ENCODE assay signal across 8 cellular contexts in genomic region chr4:103074598-103075434, GRCh38. TPM values are rescaled to one million over a fixed set of nuclear protein-coding genes. Genes with fewer than 3 reads are reported as not detected.
DNase-seq lines count a peak whose midpoint lies in the region; ATAC-seq and TF ChIP-seq lines count a peak whose summit lies in the region.

No MANE protein-coding gene starts in this region.

- POLR2A ChIA-PET in activated CD4-positive, alpha-beta T cell treated with anti-CD3 and anti-CD28 coated beads, Interleukin-2, amount 10 ng/mL, durations not matched to agents 7 days and 5 days (lab: Charles Lee): no interaction called here
- POLR2A ChIA-PET in activated CD8-positive, alpha-beta T cell treated with anti-CD3 and anti-CD28 coated beads, Interleukin-2, amount 10 ng/mL, durations not matched to agents 7 days and 5 days (lab: Charles Lee): interaction anchor here (0.9 to 1.3 kb wide), 4 partner anchors 32 to 247 kb away, joined by 3 to 5 read pairs (median 4); partner anchors contain the start of gene UBE2D3

- DNase-seq in activated CD4-positive, alpha-beta T cell treated with anti-CD3 and anti-CD28 coated beads, Interleukin-2, amount 10 ng/mL, durations not matched to agents 7 days and 5 days: no peak
- no peak for DNase-seq in activated CD4-positive, alpha-beta T cell treated with anti-CD3 and anti-CD28 coated beads, Interleukin-2, amount 50 U/mL, for 1 hour
- no peak for DNase-seq in activated CD8-positive, alpha-beta T cell treated with anti-CD3 and anti-CD28 coated beads, Interleukin-2, amount 10 ng/mL, durations not matched to agents 7 days and 5 days
- no peak for DNase-seq in osteocyte (ENCODE audit: extremely low spot score, unreplicated experiment)
- no peak for DNase-seq in dedifferentiated amniotic fluid mesenchymal stem cell (ENCODE audit: extremely low spot score)
- DNase-seq in iPS-NIHi7 (ENCODE audit: extremely low spot score): no peak

- H3K27me3 Mint-ChIP-seq in activated CD4-positive, alpha-beta T cell treated with anti-CD3 and anti-CD28 coated beads, Interleukin-2, amount 10 ng/mL, durations not matched to agents 7 days and 5 days: no peaks in the 10 kb centered on the region
- no peaks in the 10 kb centered on the region for H3K27me3 Mint-ChIP-seq in activated CD8-positive, alpha-beta T cell treated with anti-CD3 and anti-CD28 coated beads, Interleukin-2, amount 10 ng/mL, durations not matched to agents 7 days and 5 days (ENCODE audit: low read depth)
- H3K27me3 Mint-ChIP-seq in osteocyte (ENCODE audit: unreplicated experiment): no peaks in the 10 kb centered on the region

- peak; percentile 33 for ATAC-seq in HG03060 (IDR thresholded peaks at IDR 0.05; ENCODE audit: low read depth, unreplicated experiment)
- ATAC-seq in activated CD8-positive, alpha-beta T cell treated with anti-CD3 and anti-CD28 coated beads, Interleukin-2, amount 10 ng/mL, durations not matched to agents 7 days and 5 days: no peak
- no peak for ATAC-seq in HG03460 (IDR thresholded peaks at IDR 0.05; ENCODE audit: unreplicated experiment)

- H3K4me1 Mint-ChIP-seq in activated CD4-positive, alpha-beta T cell treated with anti-CD3 and anti-CD28 coated beads, Interleukin-2, amount 10 ng/mL, durations not matched to agents 7 days and 5 days: peaks cover 47% of the 10 kb centered on the region
- peaks cover 48% of the 10 kb centered on the region for H3K4me1 Mint-ChIP-seq in activated CD8-positive, alpha-beta T cell treated with anti-CD3 and anti-CD28 coated beads, Interleukin-2, amount 10 ng/mL, durations not matched to agents 7 days and 5 days (ENCODE audit: low read depth)
- peaks cover 35% of the 10 kb centered on the region for H3K4me1 Mint-ChIP-seq in osteocyte (ENCODE audit: unreplicated experiment)

- TF ChIP-seq CTCF in osteocyte (IDR thresholded peaks at IDR 0.05): no peak

- peak overlapping the region; percentile 97 for H3K27ac Mint-ChIP-seq in activated CD4-positive, alpha-beta T cell treated with anti-CD3 and anti-CD28 coated beads, Interleukin-2, amount 10 ng/mL, durations not matched to agents 7 days and 5 days
- peak overlapping the region; percentile 99 for H3K27ac Mint-ChIP-seq in activated CD8-positive, alpha-beta T cell treated with anti-CD3 and anti-CD28 coated beads, Interleukin-2, amount 10 ng/mL, durations not matched to agents 7 days and 5 days
- peak overlapping the region; percentile 95 for H3K27ac Mint-ChIP-seq in osteocyte (ENCODE audit: unreplicated experiment)

- CTCF ChIA-PET in activated CD4-positive, alpha-beta T cell treated with anti-CD3 and anti-CD28 coated beads, Interleukin-2, amount 10 ng/mL, durations not matched to agents 7 days and 5 days (lab: Charles Lee): interaction anchor here (1.0 to 1.6 kb wide), 7 partner anchors 9 to 66 kb away, joined by 3 to 6 read pairs (median 3); no protein-coding TSS in a partner anchor
- CTCF ChIA-PET in activated CD8-positive, alpha-beta T cell treated with anti-CD3 and anti-CD28 coated beads, Interleukin-2, amount 10 ng/mL, durations not matched to agents 7 days and 5 days (lab: Charles Lee): interaction anchor here (0.6 to 9.6 kb wide), 10 partner anchors 9 to 247 kb away, joined by 3 to 115 read pairs (median 4); partner anchors contain the start of genes BDH2 and UBE2D3

- H3K4me3 Mint-ChIP-seq in activated CD4-positive, alpha-beta T cell treated with anti-CD3 and anti-CD28 coated beads, Interleukin-2, amount 10 ng/mL, durations not matched to agents 7 days and 5 days: peak overlapping the region; percentile 85
- peak overlapping the region; percentile 98 for H3K4me3 Mint-ChIP-seq in activated CD8-positive, alpha-beta T cell treated with anti-CD3 and anti-CD28 coated beads, Interleukin-2, amount 10 ng/mL, durations not matched to agents 7 days and 5 days
- H3K4me3 Mint-ChIP-seq in osteocyte (ENCODE audit: unreplicated experiment): peak overlapping the region; percentile 95

- no peaks in the 10 kb centered on the region for H3K9me3 Mint-ChIP-seq in activated CD4-positive, alpha-beta T cell treated with anti-CD3 and anti-CD28 coated beads, Interleukin-2, amount 10 ng/mL, durations not matched to agents 7 days and 5 days
- H3K9me3 Mint-ChIP-seq in activated CD8-positive, alpha-beta T cell treated with anti-CD3 and anti-CD28 coated beads, Interleukin-2, amount 10 ng/mL, durations not matched to agents 7 days and 5 days (ENCODE audit: insufficient read depth): no peaks in the 10 kb centered on the region
- H3K9me3 Mint-ChIP-seq in osteocyte (ENCODE audit: unreplicated experiment): no peaks in the 10 kb centered on the region

- H3K36me3 Mint-ChIP-seq in activated CD4-positive, alpha-beta T cell treated with anti-CD3 and anti-CD28 coated beads, Interleukin-2, amount 10 ng/mL, durations not matched to agents 7 days and 5 days (ENCODE audit: low read depth): peaks cover 26% of the 10 kb centered on the region
- peaks cover 21% of the 10 kb centered on the region for H3K36me3 Mint-ChIP-seq in activated CD8-positive, alpha-beta T cell treated with anti-CD3 and anti-CD28 coated beads, Interleukin-2, amount 10 ng/mL, durations not matched to agents 7 days and 5 days (ENCODE audit: low read depth)
- peaks cover 7% of the 10 kb centered on the region for H3K36me3 Mint-ChIP-seq in osteocyte (ENCODE audit: unreplicated experiment)

RNA-seq across cellular contexts. Expression of gene SLC9B2, which starts 1.7 kb away (rescaled TPM):
- total RNA-seq in activated CD4-positive, alpha-beta T cell treated with anti-CD3 and anti-CD28 coated beads, Interleukin-2, amount 10 ng/mL, durations not matched to agents 7 days and 5 days: 10 to 100 TPM; 17.9 to 19.9 TPM
- 10 to 100 TPM; 19.1 to 21.9 TPM for total RNA-seq in activated CD8-positive, alpha-beta T cell treated with anti-CD3 and anti-CD28 coated beads, Interleukin-2, amount 10 ng/mL, durations not matched to agents 7 days and 5 days
- 19.9 and 21.6 TPM in 2 replicates for total RNA-seq in osteocyte

RNA-seq across cellular contexts. Expression of gene BDH2, which starts 24.8 kb away (rescaled TPM):
- 10 to 100 TPM; 15.5 to 17.2 TPM for total RNA-seq in activated CD4-positive, alpha-beta T cell treated with anti-CD3 and anti-CD28 coated beads, Interleukin-2, amount 10 ng/mL, durations not matched to agents 7 days and 5 days
- 10 to 100 TPM; 19.5 to 22.7 TPM for total RNA-seq in activated CD8-positive, alpha-beta T cell treated with anti-CD3 and anti-CD28 coated beads, Interleukin-2, amount 10 ng/mL, durations not matched to agents 7 days and 5 days
- total RNA-seq in osteocyte: 55.9 and 60.0 TPM in 2 replicates

RNA-seq across cellular contexts. Expression of gene SLC9B1, which starts 55.3 kb away (rescaled TPM):
- 1 to 10 TPM; 1.9 to 2.3 TPM for total RNA-seq in activated CD4-positive, alpha-beta T cell treated with anti-CD3 and anti-CD28 coated beads, Interleukin-2, amount 10 ng/mL, durations not matched to agents 7 days and 5 days
- 1 to 10 TPM in 1 of 2 experiments, under 1 TPM in 1; 0.83 to 1.3 TPM for total RNA-seq in activated CD8-positive, alpha-beta T cell treated with anti-CD3 and anti-CD28 coated beads, Interleukin-2, amount 10 ng/mL, durations not matched to agents 7 days and 5 days
- total RNA-seq in osteocyte: 1.0 and 1.8 TPM in 2 replicates
